ENCODE assay signal across 1 cellular context in the genomic region with DNA sequence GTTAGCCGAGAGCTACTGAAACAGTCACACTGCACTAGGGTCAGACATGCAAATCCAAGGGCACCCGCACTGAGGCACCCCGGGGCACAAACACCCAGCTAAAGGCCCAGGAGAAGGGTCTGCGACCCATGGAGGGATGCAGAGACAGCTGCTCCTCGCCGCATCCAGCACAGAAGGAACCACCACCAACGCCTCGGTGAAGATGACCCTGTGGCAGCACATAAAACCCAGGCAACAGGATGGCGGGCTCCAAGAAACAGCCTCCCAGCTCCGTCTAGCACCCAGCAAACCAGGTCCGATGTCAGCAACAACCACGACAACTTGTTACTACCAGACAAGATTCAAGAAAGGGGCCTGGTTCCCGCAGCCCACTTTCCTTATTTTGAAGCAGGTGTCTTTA.
TF ChIP-seq lines count a peak whose summit lies in the region.

No MANE protein-coding gene starts in this region.

TF ChIP-seq in GM12878, 131 proteins besides CTCF, POLR2A, EP300 and RAD21 (continued from another document):
- TF ChIP-seq, protein P1, sequence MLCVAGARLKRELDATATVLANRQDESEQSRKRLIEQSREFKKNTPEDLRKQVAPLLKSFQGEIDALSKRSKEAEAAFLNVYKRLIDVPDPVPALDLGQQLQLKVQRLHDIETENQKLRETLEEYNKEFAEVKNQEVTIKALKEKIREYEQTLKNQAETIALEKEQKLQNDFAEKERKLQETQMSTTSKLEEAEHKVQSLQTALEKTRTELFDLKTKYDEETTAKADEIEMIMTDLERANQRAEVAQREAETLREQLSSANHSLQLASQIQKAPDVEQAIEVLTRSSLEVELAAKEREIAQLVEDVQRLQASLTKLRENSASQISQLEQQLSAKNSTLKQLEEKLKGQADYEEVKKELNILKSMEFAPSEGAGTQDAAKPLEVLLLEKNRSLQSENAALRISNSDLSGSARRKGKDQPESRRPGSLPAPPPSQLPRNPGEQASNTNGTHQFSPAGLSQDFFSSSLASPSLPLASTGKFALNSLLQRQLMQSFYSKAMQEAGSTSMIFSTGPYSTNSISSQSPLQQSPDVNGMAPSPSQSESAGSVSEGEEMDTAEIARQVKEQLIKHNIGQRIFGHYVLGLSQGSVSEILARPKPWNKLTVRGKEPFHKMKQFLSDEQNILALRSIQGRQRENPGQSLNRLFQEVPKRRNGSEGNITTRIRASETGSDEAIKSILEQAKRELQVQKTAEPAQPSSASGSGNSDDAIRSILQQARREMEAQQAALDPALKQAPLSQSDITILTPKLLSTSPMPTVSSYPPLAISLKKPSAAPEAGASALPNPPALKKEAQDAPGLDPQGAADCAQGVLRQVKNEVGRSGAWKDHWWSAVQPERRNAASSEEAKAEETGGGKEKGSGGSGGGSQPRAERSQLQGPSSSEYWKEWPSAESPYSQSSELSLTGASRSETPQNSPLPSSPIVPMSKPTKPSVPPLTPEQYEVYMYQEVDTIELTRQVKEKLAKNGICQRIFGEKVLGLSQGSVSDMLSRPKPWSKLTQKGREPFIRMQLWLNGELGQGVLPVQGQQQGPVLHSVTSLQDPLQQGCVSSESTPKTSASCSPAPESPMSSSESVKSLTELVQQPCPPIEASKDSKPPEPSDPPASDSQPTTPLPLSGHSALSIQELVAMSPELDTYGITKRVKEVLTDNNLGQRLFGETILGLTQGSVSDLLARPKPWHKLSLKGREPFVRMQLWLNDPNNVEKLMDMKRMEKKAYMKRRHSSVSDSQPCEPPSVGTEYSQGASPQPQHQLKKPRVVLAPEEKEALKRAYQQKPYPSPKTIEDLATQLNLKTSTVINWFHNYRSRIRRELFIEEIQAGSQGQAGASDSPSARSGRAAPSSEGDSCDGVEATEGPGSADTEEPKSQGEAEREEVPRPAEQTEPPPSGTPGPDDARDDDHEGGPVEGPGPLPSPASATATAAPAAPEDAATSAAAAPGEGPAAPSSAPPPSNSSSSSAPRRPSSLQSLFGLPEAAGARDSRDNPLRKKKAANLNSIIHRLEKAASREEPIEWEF (IDR thresholded peaks at IDR 0.05; ENCODE audit: insufficient replicate concordance, low read depth, low read length) = no peak
- TF ChIP-seq PML (IDR thresholded peaks at IDR 0.05; ENCODE audit: low read length) = no peak
- TF ChIP-seq CEBPB (IDR thresholded peaks at IDR 0.05; ENCODE audit: borderline replicate concordance in 1 of 2, low read depth in 2 of 2, low read length in 2 of 2) = no peak
- TF ChIP-seq, protein P2, sequence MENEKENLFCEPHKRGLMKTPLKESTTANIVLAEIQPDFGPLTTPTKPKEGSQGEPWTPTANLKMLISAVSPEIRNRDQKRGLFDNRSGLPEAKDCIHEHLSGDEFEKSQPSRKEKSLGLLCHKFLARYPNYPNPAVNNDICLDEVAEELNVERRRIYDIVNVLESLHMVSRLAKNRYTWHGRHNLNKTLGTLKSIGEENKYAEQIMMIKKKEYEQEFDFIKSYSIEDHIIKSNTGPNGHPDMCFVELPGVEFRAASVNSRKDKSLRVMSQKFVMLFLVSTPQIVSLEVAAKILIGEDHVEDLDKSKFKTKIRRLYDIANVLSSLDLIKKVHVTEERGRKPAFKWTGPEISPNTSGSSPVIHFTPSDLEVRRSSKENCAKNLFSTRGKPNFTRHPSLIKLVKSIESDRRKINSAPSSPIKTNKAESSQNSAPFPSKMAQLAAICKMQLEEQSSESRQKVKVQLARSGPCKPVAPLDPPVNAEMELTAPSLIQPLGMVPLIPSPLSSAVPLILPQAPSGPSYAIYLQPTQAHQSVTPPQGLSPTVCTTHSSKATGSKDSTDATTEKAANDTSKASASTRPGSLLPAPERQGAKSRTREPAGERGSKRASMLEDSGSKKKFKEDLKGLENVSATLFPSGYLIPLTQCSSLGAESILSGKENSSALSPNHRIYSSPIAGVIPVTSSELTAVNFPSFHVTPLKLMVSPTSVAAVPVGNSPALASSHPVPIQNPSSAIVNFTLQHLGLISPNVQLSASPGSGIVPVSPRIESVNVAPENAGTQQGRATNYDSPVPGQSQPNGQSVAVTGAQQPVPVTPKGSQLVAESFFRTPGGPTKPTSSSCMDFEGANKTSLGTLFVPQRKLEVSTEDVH (IDR thresholded peaks at IDR 0.05; ENCODE audit: low read depth, partially characterized antibody) = no peak
- no peak for TF ChIP-seq RAD51 (IDR thresholded peaks at IDR 0.05)
- no peak for TF ChIP-seq BMI1 (IDR thresholded peaks at IDR 0.05; ENCODE audit: borderline replicate concordance)
- TF ChIP-seq, protein P3, sequence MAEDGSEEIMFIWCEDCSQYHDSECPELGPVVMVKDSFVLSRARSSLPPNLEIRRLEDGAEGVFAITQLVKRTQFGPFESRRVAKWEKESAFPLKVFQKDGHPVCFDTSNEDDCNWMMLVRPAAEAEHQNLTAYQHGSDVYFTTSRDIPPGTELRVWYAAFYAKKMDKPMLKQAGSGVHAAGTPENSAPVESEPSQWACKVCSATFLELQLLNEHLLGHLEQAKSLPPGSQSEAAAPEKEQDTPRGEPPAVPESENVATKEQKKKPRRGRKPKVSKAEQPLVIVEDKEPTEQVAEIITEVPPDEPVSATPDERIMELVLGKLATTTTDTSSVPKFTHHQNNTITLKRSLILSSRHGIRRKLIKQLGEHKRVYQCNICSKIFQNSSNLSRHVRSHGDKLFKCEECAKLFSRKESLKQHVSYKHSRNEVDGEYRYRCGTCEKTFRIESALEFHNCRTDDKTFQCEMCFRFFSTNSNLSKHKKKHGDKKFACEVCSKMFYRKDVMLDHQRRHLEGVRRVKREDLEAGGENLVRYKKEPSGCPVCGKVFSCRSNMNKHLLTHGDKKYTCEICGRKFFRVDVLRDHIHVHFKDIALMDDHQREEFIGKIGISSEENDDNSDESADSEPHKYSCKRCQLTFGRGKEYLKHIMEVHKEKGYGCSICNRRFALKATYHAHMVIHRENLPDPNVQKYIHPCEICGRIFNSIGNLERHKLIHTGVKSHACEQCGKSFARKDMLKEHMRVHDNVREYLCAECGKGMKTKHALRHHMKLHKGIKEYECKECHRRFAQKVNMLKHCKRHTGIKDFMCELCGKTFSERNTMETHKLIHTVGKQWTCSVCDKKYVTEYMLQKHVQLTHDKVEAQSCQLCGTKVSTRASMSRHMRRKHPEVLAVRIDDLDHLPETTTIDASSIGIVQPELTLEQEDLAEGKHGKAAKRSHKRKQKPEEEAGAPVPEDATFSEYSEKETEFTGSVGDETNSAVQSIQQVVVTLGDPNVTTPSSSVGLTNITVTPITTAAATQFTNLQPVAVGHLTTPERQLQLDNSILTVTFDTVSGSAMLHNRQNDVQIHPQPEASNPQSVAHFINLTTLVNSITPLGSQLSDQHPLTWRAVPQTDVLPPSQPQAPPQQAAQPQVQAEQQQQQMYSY (CRISPR knock-in tag; IDR thresholded peaks at IDR 0.05) = no peak
- TF ChIP-seq MYB (IDR thresholded peaks at IDR 0.05; ENCODE audit: borderline replicate concordance, low read depth, low read length) = no peak
